ENCODE assay signal across 34 cellular contexts in the genomic region with DNA sequence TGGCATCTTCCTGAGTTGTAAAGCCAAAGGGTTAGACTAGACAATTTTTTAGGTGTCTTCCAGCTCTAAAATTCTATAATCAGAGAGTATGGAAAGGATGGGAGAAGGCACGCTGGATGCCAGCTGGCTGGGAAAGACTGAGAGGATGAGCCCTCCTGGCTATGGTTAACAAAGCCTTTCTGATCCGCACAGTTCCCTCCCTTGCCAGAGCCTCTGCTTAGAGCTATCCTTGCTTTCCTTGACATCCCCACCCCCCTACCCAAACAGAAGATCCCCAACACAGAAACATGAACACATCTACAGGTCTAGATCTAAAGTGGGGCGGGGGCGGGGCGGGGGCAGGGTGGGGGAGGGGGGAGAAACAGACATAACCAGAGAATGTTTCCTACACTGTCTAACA.
"Had no signal": no experiment of that assay in that cellular context is flagged by ENCODE, and none has a peak within 500 bp of the region (broad histone marks: within the 10 kb centered on the region; RNA-seq: fewer than 3 reads in every experiment).

No MANE protein-coding gene starts in this region.

- H3K27me3 Mint-ChIP-seq: activated CD4-positive, alpha-beta memory T cell treated with anti-CD3 and anti-CD28 coated beads, Interleukin-2, amount 10 ng/mL, durations not matched to agents 7 days and 5 days; activated CD4-positive, alpha-beta T cell treated with anti-CD3 and anti-CD28 coated beads, Interleukin-2, amount 10 ng/mL, durations not matched to agents 24 days and 14 days; activated T-cell treated with anti-CD3 and anti-CD28 coated beads, Interleukin-2, amount 50 U/mL, for 24 hours; effector memory CD8-positive, alpha-beta T cell; naive B cell; stimulated activated naive CD8-positive, alpha-beta T cell treated with anti-CD3 and anti-CD28 coated beads, Interleukin-15, amount 100 ng/mL, for 72 hours; T-cell had no signal

- H3K4me3 ChIP-seq: adrenal gland, body of pancreas, cardiac muscle cell, gastroesophageal sphincter, hepatocyte, left ventricle myocardium inferior, lung, pancreas, prostate gland, upper lobe of right lung had no signal

- H3K4me2 ChIP-seq: hepatocyte had no signal

- H3K4me1 ChIP-seq: prostate gland had no signal

- H3K36me3 ChIP-seq: adrenal gland, cardiac muscle cell, gastroesophageal sphincter, left ventricle myocardium inferior, pancreas, prostate gland, upper lobe of right lung had no signal

- H3K27ac ChIP-seq: adrenal gland, body of pancreas, cardiac muscle cell, gastroesophageal sphincter, hepatocyte, left ventricle myocardium inferior, pancreas, prostate gland, upper lobe of right lung, VCaP had no signal

- H3K9me3 Mint-ChIP-seq: activated CD4-positive, alpha-beta memory T cell treated with anti-CD3 and anti-CD28 coated beads, Interleukin-2, amount 10 ng/mL, durations not matched to agents 7 days and 5 days; activated CD4-positive, alpha-beta T cell treated with anti-CD3 and anti-CD28 coated beads, Interleukin-2, amount 10 ng/mL, durations not matched to agents 24 days and 14 days; activated naive CD4-positive, alpha-beta T cell treated with anti-CD3 and anti-CD28 coated beads, Interleukin-2, amount 50 U/mL, for 72 hours; activated T-cell treated with anti-CD3 and anti-CD28 coated beads, Interleukin-2, amount 50 U/mL, for 24 hours; activated T-helper 2 cell treated with anti-CD3 and anti-CD28 coated beads, Interferon-gamma antibody, Interleukin-2, Interleukin-4, amounts not matched to agents 10 μg/mL and 5 μg/mL and 100 μg/mL, durations not matched to agents 14 hours and 24 hours and 36 hours; effector memory CD8-positive, alpha-beta T cell; naive B cell; stimulated activated effector memory CD8-positive, alpha-beta T cell treated with anti-CD3 and anti-CD28 coated beads, Interleukin-12 subunit alpha, Interleukin-12 subunit beta, amount 100 ng/mL, for 72 hours; stimulated activated naive CD8-positive, alpha-beta T cell treated with anti-CD3 and anti-CD28 coated beads, Interleukin-15, amount 100 ng/mL, for 72 hours; T-cell; T-helper 2 cell treated with Interferon-gamma antibody and Interleukin-4, amounts not matched to agents 5 μg/mL and 100 μg/mL, for 36 hours had no signal

- H3K9me3 ChIP-seq: adrenal gland, body of pancreas, gastroesophageal sphincter, left ventricle myocardium inferior, pancreas, prostate gland, upper lobe of right lung had no signal

- H3K27ac Mint-ChIP-seq: activated CD4-positive, alpha-beta memory T cell treated with anti-CD3 and anti-CD28 coated beads, Interleukin-2, amount 10 ng/mL, durations not matched to agents 7 days and 5 days; activated CD4-positive, alpha-beta T cell treated with anti-CD3 and anti-CD28 coated beads, Interleukin-2, amount 10 ng/mL, durations not matched to agents 24 days and 14 days; activated naive CD4-positive, alpha-beta T cell treated with anti-CD3 and anti-CD28 coated beads, Interleukin-2, amount 50 U/mL, for 72 hours; activated T-cell treated with anti-CD3 and anti-CD28 coated beads, Interleukin-2, amount 50 U/mL, for 24 hours; activated T-helper 2 cell treated with anti-CD3 and anti-CD28 coated beads, Interferon-gamma antibody, Interleukin-2, Interleukin-4, amounts not matched to agents 10 μg/mL and 5 μg/mL and 100 μg/mL, durations not matched to agents 14 hours and 24 hours and 36 hours; stimulated activated effector memory CD8-positive, alpha-beta T cell treated with anti-CD3 and anti-CD28 coated beads, Interleukin-12 subunit alpha, Interleukin-12 subunit beta, amount 100 ng/mL, for 72 hours; stimulated activated naive CD8-positive, alpha-beta T cell treated with anti-CD3 and anti-CD28 coated beads, Interleukin-15, amount 100 ng/mL, for 72 hours; T-helper 2 cell treated with Interferon-gamma antibody and Interleukin-4, amounts not matched to agents 5 μg/mL and 100 μg/mL, for 36 hours had no signal

- H2AFZ ChIP-seq: hepatocyte had no signal

- H3K27me3 ChIP-seq: adrenal gland, body of pancreas, cardiac muscle cell, gastroesophageal sphincter, hepatocyte, pancreas, upper lobe of right lung had no signal

- H3K36me3 Mint-ChIP-seq: naive B cell, T-cell had no signal

- H3K4me3 Mint-ChIP-seq: activated CD4-positive, alpha-beta memory T cell treated with anti-CD3 and anti-CD28 coated beads, Interleukin-2, amount 10 ng/mL, durations not matched to agents 7 days and 5 days; activated CD4-positive, alpha-beta T cell treated with anti-CD3 and anti-CD28 coated beads, Interleukin-2, amount 10 ng/mL, durations not matched to agents 24 days and 14 days; activated T-cell treated with anti-CD3 and anti-CD28 coated beads, Interleukin-2, amount 50 U/mL, for 24 hours; stimulated activated effector memory CD8-positive, alpha-beta T cell treated with anti-CD3 and anti-CD28 coated beads, Interleukin-12 subunit alpha, Interleukin-12 subunit beta, amount 100 ng/mL, for 72 hours; T-helper 2 cell treated with Interferon-gamma antibody and Interleukin-4, amounts not matched to agents 5 μg/mL and 100 μg/mL, for 36 hours had no signal

- DNase-seq: activated CD4-positive, alpha-beta memory T cell treated with anti-CD3 and anti-CD28 coated beads, Interleukin-2, amount 10 ng/mL, durations not matched to agents 7 days and 5 days; activated CD4-positive, alpha-beta T cell treated with anti-CD3 and anti-CD28 coated beads, Interleukin-2, amount 10 ng/mL, durations not matched to agents 24 days and 14 days; activated CD4-positive, CD25-positive, alpha-beta regulatory T cell treated with anti-CD3 and anti-CD28 coated beads, Interleukin-2, amount 50 U/mL, for 72 hours; activated CD8-positive, alpha-beta memory T cell treated with anti-CD3 and anti-CD28 coated beads, Interleukin-2, amount 50 U/mL, for 48 hours; activated naive CD4-positive, alpha-beta T cell; activated T-cell treated with anti-CD3 and anti-CD28 coated beads, Interleukin-2, amount 50 U/mL, for 24 hours; adrenal gland; aorta; body of pancreas; cortex of kidney; effector memory CD8-positive, alpha-beta T cell; islet precursor cell; left ventricle myocardium inferior; naive B cell; nucleus accumbens; pancreas; retina; small intestine; stimulated activated CD4-positive, alpha-beta T cell treated with anti-CD3 and anti-CD28 coated beads, Interleukin-4, amount 100 ng/mL, for 24 hours; stimulated activated naive CD8-positive, alpha-beta T cell treated with anti-CD3 and anti-CD28 coated beads, Interleukin-15, amount 100 ng/mL, for 72 hours; substantia nigra; T-cell; upper lobe of right lung had no signal

- ATAC-seq: activated naive CD4-positive, alpha-beta T cell treated with anti-CD3 and anti-CD28 coated beads, Interleukin-2, amount 50 U/mL, for 72 hours; body of pancreas; effector memory CD8-positive, alpha-beta T cell; gastroesophageal sphincter; pancreas; sciatic nerve; stimulated activated effector memory CD8-positive, alpha-beta T cell treated with anti-CD3 and anti-CD28 coated beads, Interleukin-12 subunit alpha, Interleukin-12 subunit beta, amount 100 ng/mL, for 72 hours; stimulated activated naive CD8-positive, alpha-beta T cell treated with anti-CD3 and anti-CD28 coated beads, Interleukin-15, amount 100 ng/mL, for 72 hours; upper lobe of right lung had no signal
